ENCODE assay signal across 3 cellular contexts in genomic region chr20:7956561-7956960, GRCh38. TPM values are rescaled to one million over a fixed set of nuclear protein-coding genes. Genes with fewer than 3 reads are reported as not detected.
"Had no signal": no experiment of that assay in that cellular context is flagged by ENCODE, and none has a peak within 500 bp of the region (broad histone marks: within the 10 kb centered on the region; RNA-seq: fewer than 3 reads in every experiment).

No MANE protein-coding gene starts in this region.

RNA-seq across cellular contexts. Expression of gene HAO1, which starts 16.3 kb away (rescaled TPM):
- polyA plus RNA-seq: adipose tissue, aorta, cardiac muscle cell had no signal
